ENCODE assay signal across 2 cellular contexts in genomic region chr19:2782357-2782935, GRCh38.
TF ChIP-seq lines count a peak whose summit lies in the region.

No MANE protein-coding gene starts in this region.

TF ChIP-seq in A549, 52 proteins besides CTCF, POLR2A, EP300 and RAD21:
- peak; percentile 67; the same call in 1 of the 2 replicates for TF ChIP-seq KDM1A (IDR thresholded peaks at IDR 0.05; ENCODE audit: low read depth)
- no peak for TF ChIP-seq USF2 (IDR thresholded peaks at IDR 0.05)

TF ChIP-seq in K562, 482 proteins besides CTCF, POLR2A, EP300 and RAD21:
- TF ChIP-seq RCOR1 (IDR thresholded peaks at IDR 0.05; ENCODE audit: borderline replicate concordance in 1 of 2, low read depth in 2 of 2, low read length in 2 of 2), result peak in 1 of 2 experiments; percentile 47; a peak in 1 of 4 replicates
- TF ChIP-seq RBM25 (IDR thresholded peaks at IDR 0.05; ENCODE audit: low read depth, low read length, severe bottlenecking), result peak; percentile 79
- peak; percentile 77; the same call in 1 of the 2 replicates for TF ChIP-seq SMARCA5 (IDR thresholded peaks at IDR 0.05)
- no peak for TF ChIP-seq FOXM1 (IDR thresholded peaks at IDR 0.05; ENCODE audit: low read depth)
- 0 out of 2 replicates have a peak, but pooled peaks have one; percentile 6 for TF ChIP-seq FOXM1 (CRISPR knock-in tag; IDR thresholded peaks at IDR 0.05; ENCODE audit: low read depth)
- peak; percentile 68; the same call in 1 of the 2 replicates for TF ChIP-seq HDAC2 (IDR thresholded peaks at IDR 0.05)
- TF ChIP-seq ADNP (tag; IDR thresholded peaks at IDR 0.05), result peak; percentile 78
- no peak for TF ChIP-seq PBX2 (CRISPR knock-in tag; IDR thresholded peaks at IDR 0.05; ENCODE audit: low read depth)
- TF ChIP-seq PBX2 (tag; conservative IDR thresholded peaks at IDR 0.05; ENCODE audit: low read depth), result no peak
- no peak for TF ChIP-seq TAF9B (IDR thresholded peaks at IDR 0.05; ENCODE audit: partially characterized antibody)
- TF ChIP-seq HDAC3 (IDR thresholded peaks at IDR 0.05; ENCODE audit: borderline replicate concordance, partially characterized antibody), result no peak
- no peak for TF ChIP-seq XRCC3 (IDR thresholded peaks at IDR 0.05)
- TF ChIP-seq ZFP36 (IDR thresholded peaks at IDR 0.05; ENCODE audit: low read depth, low read length, partially characterized antibody), result peak; percentile 65
- 0 out of 2 replicates have a peak, but pooled peaks have one; percentile 29 for TF ChIP-seq STAG1 (CRISPR knock-in tag; IDR thresholded peaks at IDR 0.05; ENCODE audit: borderline replicate concordance)
- TF ChIP-seq KDM1A (IDR thresholded peaks at IDR 0.05), result peak; percentile 64 to 71; a peak in 3 of 4 replicates
- TF ChIP-seq NKRF (IDR thresholded peaks at IDR 0.05; ENCODE audit: borderline replicate concordance), result 0 out of 2 replicates have a peak, but pooled peaks have one; percentile 49
